ENCODE assay signal across 20 cellular contexts in genomic region chr6:144840619-144841018, GRCh38.
"Had no signal": no experiment of that assay in that cellular context is flagged by ENCODE, and none has a peak within 500 bp of the region (broad histone marks: within the 10 kb centered on the region; RNA-seq: fewer than 3 reads in every experiment).

No MANE protein-coding gene starts in this region.

- H3K4me3 ChIP-seq: body of pancreas, esophagus squamous epithelium, tibial nerve, uterus had no signal

- H3K4me1 Mint-ChIP-seq: activated CD4-positive, alpha-beta T cell treated with anti-CD3 and anti-CD28 coated beads, Interleukin-2, amount 10 ng/mL, durations not matched to agents 7 days and 5 days; naive thymus-derived CD8-positive, alpha-beta T cell had no signal

- H3K9me3 ChIP-seq: body of pancreas, esophagus squamous epithelium, tibial nerve, uterus had no signal

- H3K27me3 ChIP-seq: body of pancreas, esophagus squamous epithelium, tibial nerve, uterus had no signal

- H3K4me1 ChIP-seq: body of pancreas, esophagus squamous epithelium, uterus had no signal

- H3K9me3 Mint-ChIP-seq: activated CD4-positive, alpha-beta T cell treated with anti-CD3 and anti-CD28 coated beads, Interleukin-2, amount 10 ng/mL, durations not matched to agents 7 days and 5 days; activated naive CD4-positive, alpha-beta T cell treated with anti-CD3 and anti-CD28 coated beads, Interleukin-2, amount 50 U/mL, for 72 hours; activated T-cell treated with anti-CD3 and anti-CD28 coated beads, Interleukin-2, amount 50 U/mL, for 72 hours; naive thymus-derived CD8-positive, alpha-beta T cell had no signal

- DNase-seq: activated CD4-positive, alpha-beta T cell treated with anti-CD3 and anti-CD28 coated beads, Interleukin-2, amount 10 ng/mL, durations not matched to agents 7 days and 5 days; activated CD8-positive, alpha-beta memory T cell treated with anti-CD3 and anti-CD28 coated beads, Interleukin-2, amount 50 U/mL, for 48 hours; activated gamma-delta T cell; activated T-cell treated with anti-CD3 and anti-CD28 coated beads, Interleukin-2, amount 50 U/mL, for 72 hours; body of pancreas; central memory CD4-positive, alpha-beta T cell; cortex of kidney; effector CD4-positive, alpha-beta T cell; esophagus squamous epithelium; left ventricle myocardium superior; mesenchymal stem cell; naive thymus-derived CD8-positive, alpha-beta T cell; posterior cingulate gyrus; stimulated activated CD4-positive, alpha-beta T cell treated with anti-CD3 and anti-CD28 coated beads, Interleukin-4, amount 100 ng/mL, for 4 hours; stimulated activated CD8-positive, alpha-beta memory T cell treated with anti-CD3 and anti-CD28 coated beads, Interleukin-4, amount 100 ng/mL, for 48 hours; stimulated activated naive CD4-positive, alpha-beta T cell treated with Interleukin-2 at 50 U/mL for 16 hours; substantia nigra; uterus had no signal

- H3K4me3 Mint-ChIP-seq: activated CD4-positive, alpha-beta T cell treated with anti-CD3 and anti-CD28 coated beads, Interleukin-2, amount 10 ng/mL, durations not matched to agents 7 days and 5 days; activated T-cell treated with anti-CD3 and anti-CD28 coated beads, Interleukin-2, amount 50 U/mL, for 72 hours; naive thymus-derived CD8-positive, alpha-beta T cell had no signal

- ATAC-seq: activated naive CD4-positive, alpha-beta T cell treated with anti-CD3 and anti-CD28 coated beads, Interleukin-2, amount 50 U/mL, for 72 hours; activated T-cell treated with anti-CD3 and anti-CD28 coated beads, Interleukin-2, amount 50 U/mL, for 72 hours; body of pancreas; left ventricle myocardium superior; naive thymus-derived CD8-positive, alpha-beta T cell had no signal

- H3K27me3 Mint-ChIP-seq: activated CD4-positive, alpha-beta T cell treated with anti-CD3 and anti-CD28 coated beads, Interleukin-2, amount 10 ng/mL, durations not matched to agents 7 days and 5 days; naive thymus-derived CD8-positive, alpha-beta T cell had no signal

- H3K27ac ChIP-seq: body of pancreas, esophagus squamous epithelium, tibial nerve, uterus had no signal

- H3K27ac Mint-ChIP-seq: activated CD4-positive, alpha-beta T cell treated with anti-CD3 and anti-CD28 coated beads, Interleukin-2, amount 10 ng/mL, durations not matched to agents 7 days and 5 days; activated naive CD4-positive, alpha-beta T cell treated with anti-CD3 and anti-CD28 coated beads, Interleukin-2, amount 50 U/mL, for 72 hours; activated T-cell treated with anti-CD3 and anti-CD28 coated beads, Interleukin-2, amount 50 U/mL, for 72 hours; naive thymus-derived CD8-positive, alpha-beta T cell had no signal

- H3K36me3 ChIP-seq: uterus had no signal
